Comparison of ENCODE assay signal across 9 cellular contexts in the genomic region with DNA sequence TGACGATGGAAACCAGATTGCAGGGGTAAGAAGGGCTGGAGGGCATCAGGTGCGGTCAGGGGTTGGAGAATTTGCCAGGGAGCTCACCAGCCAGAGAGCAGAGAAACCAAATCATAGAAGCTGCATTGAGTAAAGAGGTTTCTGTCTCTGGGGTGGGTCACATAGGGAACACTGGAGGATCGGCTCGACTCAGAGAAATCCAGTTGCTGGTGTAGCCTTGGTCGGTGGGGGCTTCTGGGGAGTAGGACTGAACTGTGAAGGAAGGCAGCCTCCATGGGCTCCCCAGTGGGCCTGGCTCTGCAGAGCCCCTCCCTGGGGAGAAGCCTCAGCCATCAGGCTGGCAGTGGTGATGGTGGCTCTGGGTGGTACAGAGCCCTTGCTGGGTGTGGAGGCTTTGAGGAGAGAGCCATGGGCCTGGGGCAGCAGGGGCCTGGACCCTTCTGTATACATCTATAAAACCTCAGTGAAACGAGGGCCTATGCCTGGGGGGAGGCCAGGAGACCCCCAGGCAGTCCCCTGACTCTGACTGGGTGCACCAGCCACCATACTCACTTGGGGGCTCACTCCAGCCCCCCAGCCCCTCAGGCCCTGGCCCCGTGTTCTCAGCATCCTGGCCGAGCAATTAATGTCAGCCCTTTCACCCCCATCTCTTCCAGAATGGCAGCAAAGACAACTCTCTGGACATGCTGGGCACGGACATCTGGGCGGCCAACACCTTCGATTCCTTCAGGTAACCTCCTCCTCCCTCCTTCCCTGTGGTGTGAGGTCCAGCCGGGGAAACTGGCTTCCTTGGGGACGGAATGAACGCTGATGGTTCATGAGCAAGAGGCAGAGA.
DNase-seq lines count a peak whose midpoint lies in the region; TF ChIP-seq lines count a peak whose summit lies in the region.
"Had no signal": no experiment of that assay in that cellular context is flagged by ENCODE, and none has a peak within 500 bp of the region (broad histone marks: within the 10 kb centered on the region; RNA-seq: fewer than 3 reads in every experiment).

No MANE protein-coding gene starts in this region.

- H3K9me3 Mint-ChIP-seq in mesothelial cell of epicardium (peaks cover 10% of the 10 kb centered on the region), type B pancreatic cell (no peaks in the 10 kb centered on the region)
- H3K9me3 Mint-ChIP-seq in activated T-cell treated with anti-CD3 and anti-CD28 coated beads, Interleukin-2, amount 50 U/mL, for 24 hours, result no peaks in the 10 kb centered on the region

- H3K4me3 Mint-ChIP-seq in mesothelial cell of epicardium (no peak overlapping the region), type B pancreatic cell (peak overlapping the region; percentile 67)
- no peak overlapping the region for H3K4me3 Mint-ChIP-seq in activated T-cell treated with anti-CD3 and anti-CD28 coated beads, Interleukin-2, amount 50 U/mL, for 24 hours

- peak overlapping the region; percentile 52 for H3K27ac ChIP-seq in caudate nucleus (ENCODE audit: low read depth, low read length)
- H3K27ac ChIP-seq: 22Rv1 had no signal

- H3K27me3 Mint-ChIP-seq in mesothelial cell of epicardium (ENCODE audit: low read depth), result no peaks in the 10 kb centered on the region
- no peaks in the 10 kb centered on the region for H3K27me3 Mint-ChIP-seq in type B pancreatic cell
- no peaks in the 10 kb centered on the region for H3K27me3 Mint-ChIP-seq in activated T-cell treated with anti-CD3 and anti-CD28 coated beads, Interleukin-2, amount 50 U/mL, for 24 hours

- DNase-seq in activated effector memory CD4-positive, alpha-beta T cell treated with anti-CD3 and anti-CD28 coated beads, Interleukin-2, amount 50 U/mL, for 16 hours, result peak; percentile 44
- DNase-seq in activated effector memory CD4-positive, alpha-beta T cell treated with Interleukin-2 at 50 U/mL for 16 hours, result no peak
- DNase-seq in caudate nucleus (lab: John Stamatoyannopoulos, UW) (no peak), mesothelial cell of epicardium (ENCODE audit: low spot score in 2 of 2, unreplicated experiment in 2 of 2) (peak in 1 of 2 experiments; percentile 34), type B pancreatic cell (ENCODE audit: extremely low spot score, unreplicated experiment) (no peak), middle frontal gyrus (ENCODE audit: extremely low spot score, low spot score) (no peak)
- DNase-seq in stimulated activated naive CD4-positive, alpha-beta T cell treated with Interleukin-2 at 50 U/mL for 16 hours (lab: John Stamatoyannopoulos, UW), result no peak
- no peak for DNase-seq in activated T-cell treated with anti-CD3 and anti-CD28 coated beads, Interleukin-2, amount 50 U/mL, for 24 hours

- TF ChIP-seq CTCF in mesothelial cell of epicardium (IDR thresholded peaks at IDR 0.05; ENCODE audit: unreplicated experiment) (no peak), type B pancreatic cell (conservative IDR thresholded peaks at IDR 0.05) (no peak)

- H3K36me3 Mint-ChIP-seq in mesothelial cell of epicardium (peaks cover 16% of the 10 kb centered on the region), type B pancreatic cell (peaks cover 21% of the 10 kb centered on the region)
- H3K36me3 Mint-ChIP-seq in activated T-cell treated with anti-CD3 and anti-CD28 coated beads, Interleukin-2, amount 50 U/mL, for 24 hours (ENCODE audit: low read depth), result no peaks in the 10 kb centered on the region

- H3K4me1 Mint-ChIP-seq in mesothelial cell of epicardium, result peaks cover 29% of the 10 kb centered on the region
- peaks cover 27% of the 10 kb centered on the region for H3K4me1 Mint-ChIP-seq in type B pancreatic cell (ENCODE audit: unreplicated experiment)
- H3K4me1 Mint-ChIP-seq in activated T-cell treated with anti-CD3 and anti-CD28 coated beads, Interleukin-2, amount 50 U/mL, for 24 hours (ENCODE audit: low read depth), result no peaks in the 10 kb centered on the region

- H3K27ac Mint-ChIP-seq in mesothelial cell of epicardium (peak overlapping the region; percentile 93), type B pancreatic cell (peak overlapping the region; percentile 86)
- no peak overlapping the region for H3K27ac Mint-ChIP-seq in activated T-cell treated with anti-CD3 and anti-CD28 coated beads, Interleukin-2, amount 50 U/mL, for 24 hours
